23 cellular contexts compared by ENCODE assay signal in genomic region chr14:73100334-73100733, GRCh38. TPM values are rescaled to one million over a fixed set of nuclear protein-coding genes. Genes with fewer than 3 reads are reported as not detected.
A peak's percentile ranks its signal among the peaks of the same experiment; 100 is the strongest.
DNase-seq lines count a peak whose midpoint lies in the region; ATAC-seq, FAIRE-seq and TF ChIP-seq lines count a peak whose summit lies in the region.
"Had no signal": no experiment of that assay in that cellular context is flagged by ENCODE, and none has a peak within 500 bp of the region (broad histone marks: within the 10 kb centered on the region; RNA-seq: fewer than 3 reads in every experiment).

No MANE protein-coding gene starts in this region.

- peaks cover 8% of the 10 kb centered on the region; the same call in 1 of the 2 replicates for H4K20me1 ChIP-seq in HCT116 (ENCODE audit: insufficient read depth)

- no peak for TF ChIP-seq RAD21 in HCT116 (IDR thresholded peaks at IDR 0.05; ENCODE audit: low read depth)

- DNase-seq in H54 (ENCODE audit: insufficient read length, low spot score): no peak
- DNase-seq in HCT116 (ENCODE audit: low read depth, low spot score): no peak
- DNase-seq in WTC11 (ENCODE audit: low spot score): no peak
- no peak for DNase-seq in memory B cell (ENCODE audit: low spot score in 2 of 2)
- DNase-seq in DMS 273 treated with DMSO at 0.1 percent for 48 hours (lab: John Stamatoyannopoulos, UW): no peak
- no peak for DNase-seq in MCF 10A (ENCODE audit: unreplicated experiment)
- no peak for DNase-seq in stimulated activated CD4-positive, alpha-beta T cell treated with anti-CD3 and anti-CD28 coated beads, Interleukin-4, amount 100 ng/mL, for 1 hour
- DNase-seq: Caco-2; CD4-positive, CD25-positive, alpha-beta regulatory T cell; CD8-positive, alpha-beta T cell; DMS79; EL; GDM1; GM23248; H9; HFFc6 had no signal

- TF ChIP-seq POLR2A in H54 (IDR thresholded peaks at IDR 0.05; ENCODE audit: low read depth, low read length) (no peak), HCT116 (IDR thresholded peaks at IDR 0.05; ENCODE audit: borderline replicate concordance, extremely low read depth, insufficient read depth, insufficient read length) (no peak)

- H3K79me2 ChIP-seq in HCT116 (ENCODE audit: insufficient read depth, low read length): peaks cover 97% of the 10 kb centered on the region

- H3K4me1 Mint-ChIP-seq in WTC11: peaks cover 9% of the 10 kb centered on the region
- peaks cover 3% of the 10 kb centered on the region for H3K4me1 Mint-ChIP-seq in memory B cell
- no peaks in the 10 kb centered on the region for H3K4me1 Mint-ChIP-seq in MCF 10A (ENCODE audit: insufficient read depth, unreplicated experiment)
- H3K4me1 Mint-ChIP-seq: B cell had no signal

- H3K36me3 Mint-ChIP-seq in WTC11 (peaks cover 70% of the 10 kb centered on the region), memory B cell (peaks cover 33% of the 10 kb centered on the region), MCF 10A (ENCODE audit: insufficient read depth, unreplicated experiment) (peaks cover 89% of the 10 kb centered on the region)

- peaks cover 69 to 76% of the 10 kb centered on the region in 2 experiments for H3K36me3 ChIP-seq in HCT116 (ENCODE audit: control insufficient read depth in 1 of 2, insufficient read depth in 2 of 2, low read length in 2 of 2)

- no peaks in the 10 kb centered on the region for H3K27me3 ChIP-seq in HCT116 (ENCODE audit: insufficient read depth, low read length)
- H3K27me3 ChIP-seq: BLaER1 had no signal

- H3K9ac ChIP-seq in HCT116 (ENCODE audit: low read length): no peak overlapping the region
- H3K9ac ChIP-seq: BLaER1, GM23248 had no signal

- no peak for ATAC-seq in HCT116
- no peak for ATAC-seq in WTC11
- ATAC-seq in memory B cell (ENCODE audit: low read depth): no peak
- no peak for ATAC-seq in HG02885 (IDR thresholded peaks at IDR 0.05; ENCODE audit: poor library complexity, unreplicated experiment)
- ATAC-seq: CD8-positive, alpha-beta T cell; GM12878 had no signal

- H3K27ac Mint-ChIP-seq in WTC11 (0 out of 2 replicates have a peak overlapping the region, but pooled peaks have one; percentile 15), memory B cell (peak overlapping the region; percentile 35), MCF 10A (ENCODE audit: low read depth, unreplicated experiment) (no peak overlapping the region)
- H3K27ac Mint-ChIP-seq: B cell; CD8-positive, alpha-beta T cell; HFFc6 had no signal

- intact Hi-C loops in HCT116 (cut with micrococcal nuclease) (no loop called here), MCF 10A (cut with micrococcal nuclease) (no loop called here)

- H3K4me3 ChIP-seq in HCT116 (replicated peaks in 1 of 2; ENCODE audit: low read depth in 1 of 2, low read length in 2 of 2): no peak overlapping the region
- H3K4me3 ChIP-seq: BLaER1, GM12878, GM23248 had no signal

- no peaks in the 10 kb centered on the region for H3K9me2 ChIP-seq in HCT116 (ENCODE audit: insufficient read depth)

- CTCF ChIA-PET in HCT116 (lab: Charles Lee): no interaction called here
- CTCF ChIA-PET in WTC11 (lab: Charles Lee): no interaction called here
- CTCF ChIA-PET in MCF 10A (lab: Yijun Ruan, JAX): interaction anchor here (1.0 kb wide), 1 partner anchor 25 kb away, joined by 3 read pairs; no protein-coding TSS in a partner anchor

- no peaks in the 10 kb centered on the region for H3K9me3 ChIP-seq in HCT116 (ENCODE audit: control insufficient read depth in 1 of 2, insufficient read depth in 1 of 2, low read depth in 1 of 2, low read length in 2 of 2)
- H3K9me3 ChIP-seq: BLaER1, Caco-2 had no signal

- H3K27me3 Mint-ChIP-seq in WTC11 (ENCODE audit: low read depth): no peaks in the 10 kb centered on the region
- H3K27me3 Mint-ChIP-seq in memory B cell: no peaks in the 10 kb centered on the region
- H3K27me3 Mint-ChIP-seq in MCF 10A (ENCODE audit: insufficient read depth, unreplicated experiment): no peaks in the 10 kb centered on the region
- H3K27me3 Mint-ChIP-seq: B cell; CD4-positive, CD25-positive, alpha-beta regulatory T cell had no signal

- FAIRE-seq in H54 (lab: Jason Lieb, UNC): peak; percentile 66
- FAIRE-seq: GM12878, GM19239, H1 had no signal

- H2AFZ ChIP-seq in HCT116 (ENCODE audit: low read depth, low read length, poor library complexity, severe bottlenecking): no peak overlapping the region
- H2AFZ ChIP-seq: GM23248 had no signal

- H3K9me3 Mint-ChIP-seq in WTC11 (no peaks in the 10 kb centered on the region), memory B cell (no peaks in the 10 kb centered on the region), MCF 10A (ENCODE audit: unreplicated experiment) (no peaks in the 10 kb centered on the region)
- H3K9me3 Mint-ChIP-seq: CD4-positive, CD25-positive, alpha-beta regulatory T cell; CD8-positive, alpha-beta T cell; H9; HFFc6 had no signal

- no peak for TF ChIP-seq CTCF in HCT116 (IDR thresholded peaks at IDR 0.05 in 2 of 3, conservative IDR thresholded peaks at IDR 0.05 in 1 of 3; ENCODE audit: borderline replicate concordance in 1 of 3, insufficient read depth in 1 of 3, low read depth in 2 of 3, low read length in 2 of 3)
- no peak for TF ChIP-seq CTCF in WTC11 (IDR thresholded peaks at IDR 0.05)
- no peak for TF ChIP-seq CTCF in MCF 10A (IDR thresholded peaks at IDR 0.05; ENCODE audit: unreplicated experiment)

- RAD21 ChIA-PET in HCT116 (lab: Charles Lee; ENCODE audit: low non-redundant PET in 1 of 2, low total read pairs in 2 of 2, uncharacterized antibody in 2 of 2, unreplicated experiment in 2 of 2): no interaction called here

- POLR2A ChIA-PET in HCT116 (lab: Charles Lee): no interaction called here
- POLR2A ChIA-PET in WTC11 (lab: Charles Lee): no interaction called here
- POLR2A ChIA-PET in MCF 10A (lab: Yijun Ruan, JAX): interaction anchor here (0.6 to 0.8 kb wide), 2 partner anchors 98 to 806 kb away, joined by 3 read pairs; no protein-coding TSS in a partner anchor

- BruUV-seq in HCT116 (replicated peaks; lab: Mats Ljungman, UMichigan) (TSS peak; percentile 6), MCF 10A (replicated peaks; lab: Mats Ljungman, UMichigan) (no TSS peak)

- no peak overlapping the region for H3K27ac ChIP-seq in HCT116 (ENCODE audit: low read depth, low read length)
- H3K27ac ChIP-seq: BLaER1, C4-2B, GM23248 had no signal

- H3K4me3 Mint-ChIP-seq in WTC11 (no peak overlapping the region), memory B cell (no peak overlapping the region), MCF 10A (ENCODE audit: unreplicated experiment) (no peak overlapping the region)
- H3K4me3 Mint-ChIP-seq: B cell; CD4-positive, CD25-positive, alpha-beta regulatory T cell; CD8-positive, alpha-beta T cell; H9; HFFc6 had no signal

- H3K4me2 ChIP-seq in HCT116 (ENCODE audit: low read length): no peak overlapping the region
- H3K4me2 ChIP-seq: BLaER1 had no signal

- no peaks in the 10 kb centered on the region for H3K4me1 ChIP-seq in HCT116 (ENCODE audit: control insufficient read depth in 1 of 2, insufficient read depth in 2 of 2, low read length in 2 of 2)
- H3K4me1 ChIP-seq: BLaER1, Caco-2 had no signal

TF ChIP-seq in HCT116, 20 proteins besides CTCF, POLR2A, EP300 and RAD21 (continues in another document):
- TF ChIP-seq MAX (IDR thresholded peaks at IDR 0.05) (no peak), ELF1 (IDR thresholded peaks at IDR 0.05; ENCODE audit: borderline replicate concordance, low read depth) (no peak), EGR1 (IDR thresholded peaks at IDR 0.05; ENCODE audit: low read depth) (no peak), EZH2phosphoT487 (IDR thresholded peaks at IDR 0.05; ENCODE audit: borderline replicate concordance) (no peak), POLR2AphosphoS5 (IDR thresholded peaks at IDR 0.05; ENCODE audit: low read depth, low read length) (no peak), SRF (IDR thresholded peaks at IDR 0.05; ENCODE audit: low read depth) (no peak), FOSL1 (IDR thresholded peaks at IDR 0.05; ENCODE audit: low read depth) (no peak), EZH2 (IDR thresholded peaks at IDR 0.05) (no peak), ZNF274 (IDR thresholded peaks at IDR 0.05; ENCODE audit: low read depth, low read length) (no peak), ZFX (IDR thresholded peaks at IDR 0.05) (no peak)

TF ChIP-seq in WTC11, 78 proteins besides CTCF, POLR2A, EP300 and RAD21 (continues in another document):
- TF ChIP-seq ZNF532 (CRISPR knock-in tag; IDR thresholded peaks at IDR 0.05; ENCODE audit: borderline replicate concordance): no peak

RNA-seq across cellular contexts. Expression of gene PSEN1, which starts 36.0 kb away (rescaled TPM):
- total RNA-seq in HCT116 (2021; ENCODE audit: unreplicated experiment) (26.9 TPM), WTC11 (2021) (26.6 to 31.6 TPM (median 27.2 TPM) in 3 replicates), MCF 10A (2022) (55.1 and 64.5 TPM in 2 replicates)
- polyA plus RNA-seq in HCT116 (2012): 20.9 and 22.0 TPM in 2 replicates

RNA-seq across cellular contexts. Expression of gene RBM25, which starts 42.0 kb away (rescaled TPM):
- total RNA-seq in HCT116 (2021; ENCODE audit: unreplicated experiment): 80.1 TPM
- 36.0 and 42.0 TPM in 2 replicates for polyA plus RNA-seq in HCT116 (2012)
- total RNA-seq in WTC11 (2021): 142 to 147 TPM (median 145 TPM) in 3 replicates
- 106 and 107 TPM in 2 replicates for total RNA-seq in MCF 10A (2022)
